1 cellular context compared by ENCODE assay signal in the genomic region with DNA sequence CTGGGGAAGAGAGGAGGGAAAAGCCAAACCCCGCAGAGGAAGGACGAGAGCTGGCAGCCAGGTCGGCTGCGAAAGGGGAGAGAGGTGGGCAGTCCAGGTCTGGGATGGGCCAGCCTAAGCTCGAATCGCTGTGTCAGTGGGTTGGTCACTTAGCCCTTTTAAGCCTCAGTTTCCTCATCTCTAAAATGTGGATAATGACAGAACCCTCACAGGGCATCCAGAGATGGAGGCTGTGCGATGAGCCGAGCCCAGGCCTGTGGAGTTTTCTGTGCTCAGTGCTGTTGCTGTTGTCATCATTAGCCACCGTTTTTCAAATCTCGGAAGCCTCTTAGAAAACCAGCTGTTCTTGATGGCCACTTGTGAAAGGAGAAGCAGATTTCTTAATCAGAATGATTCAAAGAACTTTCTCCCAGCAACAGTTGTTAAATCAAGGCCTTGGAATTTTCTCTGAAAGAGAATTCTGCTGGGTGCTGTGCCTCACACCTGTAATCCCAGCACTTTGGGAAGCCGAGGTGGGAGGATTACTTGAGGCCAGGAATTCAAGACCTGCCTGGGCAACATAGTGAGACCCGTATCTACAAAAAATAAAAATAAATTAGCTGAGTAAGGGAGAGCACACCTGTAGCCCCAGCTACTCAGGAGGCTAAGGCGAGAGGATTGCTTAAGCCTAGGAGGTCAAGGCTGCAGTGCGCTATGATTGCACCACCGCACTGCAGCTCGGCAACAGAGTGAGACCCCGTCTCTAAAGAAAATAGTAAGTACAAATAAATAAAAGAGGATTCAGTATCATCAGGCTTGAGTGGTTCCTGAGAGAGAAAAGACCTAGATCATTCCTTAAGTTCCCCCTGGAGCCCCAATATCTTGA.
TF ChIP-seq lines count a peak whose summit lies in the region.

No MANE protein-coding gene starts in this region.

TF ChIP-seq in HepG2, 621 proteins besides CTCF, POLR2A, EP300 and RAD21 (continued from another document):
- no peak for TF ChIP-seq ZNF609 (CRISPR knock-in tag; IDR thresholded peaks at IDR 0.05; ENCODE audit: borderline replicate concordance)
- TF ChIP-seq ZSCAN30 (CRISPR knock-in tag; IDR thresholded peaks at IDR 0.05): no peak
- TF ChIP-seq, protein P1, sequence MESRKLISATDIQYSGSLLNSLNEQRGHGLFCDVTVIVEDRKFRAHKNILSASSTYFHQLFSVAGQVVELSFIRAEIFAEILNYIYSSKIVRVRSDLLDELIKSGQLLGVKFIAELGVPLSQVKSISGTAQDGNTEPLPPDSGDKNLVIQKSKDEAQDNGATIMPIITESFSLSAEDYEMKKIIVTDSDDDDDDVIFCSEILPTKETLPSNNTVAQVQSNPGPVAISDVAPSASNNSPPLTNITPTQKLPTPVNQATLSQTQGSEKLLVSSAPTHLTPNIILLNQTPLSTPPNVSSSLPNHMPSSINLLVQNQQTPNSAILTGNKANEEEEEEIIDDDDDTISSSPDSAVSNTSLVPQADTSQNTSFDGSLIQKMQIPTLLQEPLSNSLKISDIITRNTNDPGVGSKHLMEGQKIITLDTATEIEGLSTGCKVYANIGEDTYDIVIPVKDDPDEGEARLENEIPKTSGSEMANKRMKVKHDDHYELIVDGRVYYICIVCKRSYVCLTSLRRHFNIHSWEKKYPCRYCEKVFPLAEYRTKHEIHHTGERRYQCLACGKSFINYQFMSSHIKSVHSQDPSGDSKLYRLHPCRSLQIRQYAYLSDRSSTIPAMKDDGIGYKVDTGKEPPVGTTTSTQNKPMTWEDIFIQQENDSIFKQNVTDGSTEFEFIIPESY (CRISPR knock-in tag; IDR thresholded peaks at IDR 0.05): peak; percentile 90; the same call in 1 of the 2 replicates
- TF ChIP-seq, protein P2, sequence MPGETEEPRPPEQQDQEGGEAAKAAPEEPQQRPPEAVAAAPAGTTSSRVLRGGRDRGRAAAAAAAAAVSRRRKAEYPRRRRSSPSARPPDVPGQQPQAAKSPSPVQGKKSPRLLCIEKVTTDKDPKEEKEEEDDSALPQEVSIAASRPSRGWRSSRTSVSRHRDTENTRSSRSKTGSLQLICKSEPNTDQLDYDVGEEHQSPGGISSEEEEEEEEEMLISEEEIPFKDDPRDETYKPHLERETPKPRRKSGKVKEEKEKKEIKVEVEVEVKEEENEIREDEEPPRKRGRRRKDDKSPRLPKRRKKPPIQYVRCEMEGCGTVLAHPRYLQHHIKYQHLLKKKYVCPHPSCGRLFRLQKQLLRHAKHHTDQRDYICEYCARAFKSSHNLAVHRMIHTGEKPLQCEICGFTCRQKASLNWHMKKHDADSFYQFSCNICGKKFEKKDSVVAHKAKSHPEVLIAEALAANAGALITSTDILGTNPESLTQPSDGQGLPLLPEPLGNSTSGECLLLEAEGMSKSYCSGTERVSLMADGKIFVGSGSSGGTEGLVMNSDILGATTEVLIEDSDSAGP (CRISPR knock-in tag; IDR thresholded peaks at IDR 0.05; ENCODE audit: borderline replicate concordance): no peak
- TF ChIP-seq ZNF17 (CRISPR knock-in tag; IDR thresholded peaks at IDR 0.05): no peak
- TF ChIP-seq ZNF232 (CRISPR knock-in tag; IDR thresholded peaks at IDR 0.05; ENCODE audit: borderline replicate concordance): no peak
- TF ChIP-seq ZNF224 (CRISPR knock-in tag; IDR thresholded peaks at IDR 0.05): no peak
